In the genomic region with DNA sequence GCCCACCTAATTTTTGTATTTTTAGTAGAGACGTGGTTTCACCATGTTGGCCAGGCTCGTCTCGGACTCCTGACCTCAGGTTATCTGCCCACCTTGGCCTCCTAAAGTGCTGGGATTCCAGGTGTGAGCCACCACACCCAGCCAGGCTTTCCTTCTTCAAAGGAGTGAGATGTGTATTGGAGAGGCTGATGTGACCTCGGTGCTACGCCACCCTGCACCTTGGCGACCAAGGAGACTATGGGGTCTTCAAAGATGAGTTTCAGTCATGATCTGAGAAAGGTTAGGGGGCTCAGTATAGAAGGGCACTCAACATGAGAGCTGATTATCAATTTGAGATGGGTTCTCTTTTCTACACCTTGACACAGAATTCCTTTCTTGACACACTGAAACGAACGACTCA, we compare ENCODE assay signal across 20 cellular contexts.
A peak's percentile ranks its signal among the peaks of the same experiment; 100 is the strongest.
DNase-seq lines count a peak whose midpoint lies in the region; ATAC-seq and TF ChIP-seq lines count a peak whose summit lies in the region.
"Had no signal": no experiment of that assay in that cellular context is flagged by ENCODE, and none has a peak within 500 bp of the region (broad histone marks: within the 10 kb centered on the region; RNA-seq: fewer than 3 reads in every experiment).

No MANE protein-coding gene starts in this region.

- no peak overlapping the region for H3K4me3 Mint-ChIP-seq in endodermal cell
- H3K4me3 Mint-ChIP-seq: B cell; CD4-positive, CD25-positive, alpha-beta regulatory T cell; CD8-positive, alpha-beta T cell; GM23338; H9 had no signal

- no peak for DNase-seq in heart left ventricle
- DNase-seq in left cardiac atrium, result no peak
- no peak for DNase-seq in right atrium auricular region (ENCODE audit: low spot score)
- no peak for DNase-seq in Right ventricle myocardium superior
- peak; percentile 56 for DNase-seq in endodermal cell
- DNase-seq in GM20000 (ENCODE audit: low spot score), result no peak
- DNase-seq in inferior parietal cortex (ENCODE audit: extremely low spot score), result no peak
- DNase-seq: Caco-2; CD4-positive, CD25-positive, alpha-beta regulatory T cell; CD8-positive, alpha-beta T cell; DMS153; DND-41; H9 had no signal

- no peak overlapping the region for H3K27ac Mint-ChIP-seq in endodermal cell
- H3K27ac Mint-ChIP-seq: B cell; CD4-positive, CD25-positive, alpha-beta regulatory T cell; CD8-positive, alpha-beta T cell; GM23338; H9 had no signal

- no peak for TF ChIP-seq CTCF in heart left ventricle (IDR thresholded peaks at IDR 0.05)
- TF ChIP-seq CTCF in right atrium auricular region (IDR thresholded peaks at IDR 0.05), result no peak
- TF ChIP-seq CTCF in endodermal cell (conservative IDR thresholded peaks at IDR 0.05), result no peak
- TF ChIP-seq CTCF in GM20000 (IDR thresholded peaks at IDR 0.05; ENCODE audit: extremely low read depth, missing control alignments), result no peak

- H3K27me3 ChIP-seq in heart left ventricle, result no peaks in the 10 kb centered on the region
- no peaks in the 10 kb centered on the region for H3K27me3 ChIP-seq in right atrium auricular region
- H3K27me3 ChIP-seq in endodermal cell (ENCODE audit: control insufficient read depth, insufficient read depth, low read length, poor library complexity, severe bottlenecking), result peaks cover 58% of the 10 kb centered on the region
- H3K27me3 ChIP-seq in thymus (ENCODE audit: control insufficient read depth, insufficient read depth), result no peaks in the 10 kb centered on the region
- H3K27me3 ChIP-seq: BLaER1 had no signal

- intact Hi-C loops in heart left ventricle (cut with DNase I) (no loop called here), left cardiac atrium (cut with DNase I) (no loop called here), Right ventricle myocardium superior (cut with DNase I) (no loop called here)

- peak overlapping the region in 9 of 12 donors; percentile 28 to 80 (median 72) for H3K27ac ChIP-seq in heart left ventricle
- peak overlapping the region; percentile 65 to 78 for H3K27ac ChIP-seq in right atrium auricular region
- H3K27ac ChIP-seq in endodermal cell (ENCODE audit: low read depth, low read length), result no peak overlapping the region
- H3K27ac ChIP-seq in thymus (ENCODE audit: low read depth), result peak overlapping the region; percentile 60
- H3K27ac ChIP-seq: 22Rv1, BLaER1, C4-2B had no signal

- H3K4me1 ChIP-seq in heart left ventricle (peaks cover 0 to 55% (median 12%) of the 10 kb centered on the region in 12 donors), right atrium auricular region (no peaks in the 10 kb centered on the region), endodermal cell (ENCODE audit: control insufficient read depth, insufficient read depth, low read length) (peaks cover 3% of the 10 kb centered on the region), thymus (ENCODE audit: control insufficient read depth, insufficient read depth, low read length) (no peaks in the 10 kb centered on the region)
- H3K4me1 ChIP-seq: Caco-2 had no signal

- TF ChIP-seq POLR2A in heart left ventricle (IDR thresholded peaks at IDR 0.05), result no peak

- peaks cover 75% of the 10 kb centered on the region for H3K27me3 Mint-ChIP-seq in endodermal cell (ENCODE audit: insufficient read depth)
- H3K27me3 Mint-ChIP-seq: B cell; CD4-positive, CD25-positive, alpha-beta regulatory T cell had no signal

- H3K4me3 ChIP-seq in heart left ventricle (no peak overlapping the region), right atrium auricular region (no peak overlapping the region), endodermal cell (ENCODE audit: low read length) (no peak overlapping the region), thymus (ENCODE audit: low read length) (no peak overlapping the region)
- H3K4me3 ChIP-seq: BLaER1, GM23338 had no signal

- H3K9me3 Mint-ChIP-seq in endodermal cell, result no peaks in the 10 kb centered on the region
- H3K9me3 Mint-ChIP-seq: CD8-positive, alpha-beta T cell; GM23338; H9 had no signal

- H3K9me3 ChIP-seq in heart left ventricle, result no peaks in the 10 kb centered on the region
- H3K9me3 ChIP-seq in right atrium auricular region, result no peaks in the 10 kb centered on the region
- H3K9me3 ChIP-seq in endodermal cell (ENCODE audit: control insufficient read depth, low read length), result no peaks in the 10 kb centered on the region
- H3K9me3 ChIP-seq in thymus (ENCODE audit: control insufficient read depth), result no peaks in the 10 kb centered on the region
- H3K9me3 ChIP-seq: BLaER1, Caco-2 had no signal

- H3K4me1 Mint-ChIP-seq in endodermal cell, result peaks cover 21% of the 10 kb centered on the region
- H3K4me1 Mint-ChIP-seq: B cell; CD4-positive, CD25-positive, alpha-beta regulatory T cell had no signal

- H3K9ac ChIP-seq in endodermal cell (ENCODE audit: extremely low read depth, low read length, poor library complexity, severe bottlenecking), result no peak overlapping the region
- H3K9ac ChIP-seq: BLaER1 had no signal

- no peak for ATAC-seq in heart left ventricle
- ATAC-seq in left cardiac atrium, result no peak
- ATAC-seq in Right ventricle myocardium superior (ENCODE audit: poor library complexity), result no peak
- ATAC-seq: CD8-positive, alpha-beta T cell; GM23338; HCT116 had no signal

- 85 to 87% (median 86%) methylated on average over 8 of the region's 8 CpGs for WGBS in heart left ventricle, 4 donors
- 89 to 92% methylated on average over 5 to 8 of the region's 8 CpGs for WGBS in endodermal cell (ENCODE audit: insufficient coverage in 1 of 2, insufficient read length in 1 of 2), 2 experiments
- 97% methylated on average over 8 of the region's 8 CpGs for WGBS in thymus

- H3K36me3 ChIP-seq in heart left ventricle (no peaks in the 10 kb centered on the region), right atrium auricular region (no peaks in the 10 kb centered on the region), endodermal cell (ENCODE audit: control insufficient read depth, insufficient read depth, low read length) (no peaks in the 10 kb centered on the region), thymus (ENCODE audit: control insufficient read depth, insufficient read depth) (no peaks in the 10 kb centered on the region)

- H3K36me3 Mint-ChIP-seq in endodermal cell (ENCODE audit: low read depth), result no peaks in the 10 kb centered on the region
- H3K36me3 Mint-ChIP-seq: CD4-positive, CD25-positive, alpha-beta regulatory T cell; CD8-positive, alpha-beta T cell had no signal
